Comparison of ENCODE assay signal across 1 cellular context in genomic region chr1:12063141-12064072, GRCh38.
TF ChIP-seq lines count a peak whose summit lies in the region.

Gene TNFRSF8 (plus strand): TSS chr1:12063303. CDS start chr1:12063599, 296 bp downstream.

TF ChIP-seq in GM12878, 131 proteins besides CTCF, POLR2A, EP300 and RAD21 (continued from another document):
- TF ChIP-seq ZNF592 (IDR thresholded peaks at IDR 0.05): no peak
- no peak for TF ChIP-seq SIX5 (IDR thresholded peaks at IDR 0.05; ENCODE audit: low read depth, low read length, severe bottlenecking)
- no peak for TF ChIP-seq ASH2L (IDR thresholded peaks at IDR 0.05; ENCODE audit: borderline replicate concordance, low read depth)
- TF ChIP-seq HDAC6 (IDR thresholded peaks at IDR 0.05; ENCODE audit: unreplicated experiment): no peak
- TF ChIP-seq BCL11A (IDR thresholded peaks at IDR 0.05; ENCODE audit: low read depth, low read length): no peak
- no peak for TF ChIP-seq RELA (IDR thresholded peaks at IDR 0.05; ENCODE audit: borderline replicate concordance, partially characterized antibody)
- TF ChIP-seq TAF1 (IDR thresholded peaks at IDR 0.05; ENCODE audit: borderline replicate concordance, low read depth, low read length): 0 out of 2 replicates have a peak, but pooled peaks have one; percentile 11
